In genomic region chr9:71001780-71002386, GRCh38 we compare ENCODE assay signal across 8 cellular contexts.
A peak's percentile ranks its signal among the peaks of the same experiment; 100 is the strongest.
DNase-seq lines count a peak whose midpoint lies in the region; ATAC-seq, FAIRE-seq and TF ChIP-seq lines count a peak whose summit lies in the region.

No MANE protein-coding gene starts in this region.

- H3K4me1 Mint-ChIP-seq in activated CD4-positive, alpha-beta T cell treated with anti-CD3 and anti-CD28 coated beads, Interleukin-2, amount 10 ng/mL, durations not matched to agents 24 days and 14 days, result no peaks in the 10 kb centered on the region

- H2AFZ ChIP-seq in SU-DHL-6 (ENCODE audit: low read depth, low read length, severe bottlenecking), result no peak overlapping the region

- no peaks in the 10 kb centered on the region for H3K36me3 Mint-ChIP-seq in activated CD4-positive, alpha-beta T cell treated with anti-CD3 and anti-CD28 coated beads, Interleukin-2, amount 10 ng/mL, durations not matched to agents 24 days and 14 days (ENCODE audit: low read depth)

- no peak overlapping the region for H3K9ac ChIP-seq in SU-DHL-6 (ENCODE audit: low read length)

- H3K27ac Mint-ChIP-seq in activated CD4-positive, alpha-beta T cell treated with anti-CD3 and anti-CD28 coated beads, Interleukin-2, amount 10 ng/mL, durations not matched to agents 24 days and 14 days, result no peak overlapping the region

- no peaks in the 10 kb centered on the region for H3K9me3 Mint-ChIP-seq in activated CD4-positive, alpha-beta T cell treated with anti-CD3 and anti-CD28 coated beads, Interleukin-2, amount 10 ng/mL, durations not matched to agents 24 days and 14 days

- no peak overlapping the region for H3K27ac ChIP-seq in SU-DHL-6 (ENCODE audit: low read depth, low read length)

- H3K36me3 ChIP-seq in SU-DHL-6 (ENCODE audit: low read length), result no peaks in the 10 kb centered on the region

- no peaks in the 10 kb centered on the region for H3K9me2 ChIP-seq in SU-DHL-6 (replicated peaks; ENCODE audit: insufficient read depth, low read length)

- TF ChIP-seq CTCF in SU-DHL-6 (IDR thresholded peaks at IDR 0.05; ENCODE audit: insufficient read depth, low read length, poor library complexity, severe bottlenecking), result peak; percentile 31

- no peak overlapping the region for H3K4me3 ChIP-seq in SU-DHL-6 (ENCODE audit: insufficient read depth, low read length, poor library complexity, severe bottlenecking)

- intact Hi-C loops in activated CD4-positive, alpha-beta T cell treated with anti-CD3 and anti-CD28 coated beads, Interleukin-2, amount 10 ng/mL, durations not matched to agents 24 days and 14 days (cut with micrococcal nuclease), result loop anchor here (2.0 to 10.0 kb wide), 2 partner anchors 77 to 361 kb away; no protein-coding TSS in a partner anchor

- no peaks in the 10 kb centered on the region for H3K27me3 Mint-ChIP-seq in activated CD4-positive, alpha-beta T cell treated with anti-CD3 and anti-CD28 coated beads, Interleukin-2, amount 10 ng/mL, durations not matched to agents 24 days and 14 days

- no peaks in the 10 kb centered on the region for H3K9me3 ChIP-seq in SU-DHL-6 (ENCODE audit: insufficient read depth, low read length)

- peak; percentile 69 for FAIRE-seq in islet of Langerhans (lab: Jason Lieb, UNC)

- peak; percentile 61 for DNase-seq in activated CD4-positive, alpha-beta T cell treated with anti-CD3 and anti-CD28 coated beads, Interleukin-2, amount 10 ng/mL, durations not matched to agents 24 days and 14 days
- no peak for DNase-seq in activated CD4-positive, alpha-beta T cell treated with anti-CD3 and anti-CD28 coated beads, Interleukin-2, amount 50 U/mL, for 4 hours
- no peak for DNase-seq in effector CD4-positive, alpha-beta T cell
- DNase-seq in activated gamma-delta T cell (lab: John Stamatoyannopoulos, UW) (no peak), 8988T (no peak)

- H3K79me2 ChIP-seq in SU-DHL-6 (ENCODE audit: insufficient read depth, low read length), result no peaks in the 10 kb centered on the region

- peak; percentile 70 for ATAC-seq in HG03175 (IDR thresholded peaks at IDR 0.05; ENCODE audit: unreplicated experiment)

- H3K4me3 Mint-ChIP-seq in activated CD4-positive, alpha-beta T cell treated with anti-CD3 and anti-CD28 coated beads, Interleukin-2, amount 10 ng/mL, durations not matched to agents 24 days and 14 days, result no peak overlapping the region

- H3F3A ChIP-seq in SU-DHL-6 (ENCODE audit: insufficient read depth), result no peaks in the 10 kb centered on the region

- no peaks in the 10 kb centered on the region for H4K20me1 ChIP-seq in SU-DHL-6 (ENCODE audit: low read depth, low read length)

- no peaks in the 10 kb centered on the region for H3K27me3 ChIP-seq in SU-DHL-6 (ENCODE audit: low read length)

- H3K4me2 ChIP-seq in SU-DHL-6 (ENCODE audit: low read depth, low read length, poor library complexity, severe bottlenecking), result no peak overlapping the region
